1 cellular context compared by ENCODE assay signal in genomic region chr10:7895699-7896090, GRCh38.
TF ChIP-seq lines count a peak whose summit lies in the region.

No MANE protein-coding gene starts in this region.

TF ChIP-seq in K562, 482 proteins besides CTCF, POLR2A, EP300 and RAD21 (continued from another document and continues in another):
- TF ChIP-seq JUND (IDR thresholded peaks at IDR 0.05; ENCODE audit: borderline replicate concordance, low read depth, low read length) (no peak), JUND (tag; IDR thresholded peaks at IDR 0.05; ENCODE audit: borderline replicate concordance, low read depth, low read length) (no peak), RAD51 (IDR thresholded peaks at IDR 0.05; ENCODE audit: borderline replicate concordance, low read depth) (peak; percentile 92), TFE3 (CRISPR knock-in tag; IDR thresholded peaks at IDR 0.05) (peak; percentile 97), ZFPM2 (CRISPR knock-in tag; IDR thresholded peaks at IDR 0.05) (no peak), TCFL5 (CRISPR knock-in tag; conservative IDR thresholded peaks at IDR 0.05) (no peak), IRF1 (CRISPR knock-in tag; IDR thresholded peaks at IDR 0.05; ENCODE audit: borderline replicate concordance) (no peak), CBFA2T2 (conservative IDR thresholded peaks at IDR 0.05) (peak; percentile 55; the same call in 1 of the 2 replicates), HNRNPK (IDR thresholded peaks at IDR 0.05; ENCODE audit: low read depth, low read length, poor library complexity, severe bottlenecking) (no peak), ARID1B (IDR thresholded peaks at IDR 0.05) (no peak), FOXJ2 (tag; IDR thresholded peaks at IDR 0.05) (no peak), MEIS2 (IDR thresholded peaks at IDR 0.05; ENCODE audit: partially characterized antibody) (no peak), DMBX1 (CRISPR knock-in tag; IDR thresholded peaks at IDR 0.05; ENCODE audit: borderline replicate concordance) (no peak), NFIC (IDR thresholded peaks at IDR 0.05) (no peak), LCOR (CRISPR knock-in tag; IDR thresholded peaks at IDR 0.05) (no peak), POLR2B (IDR thresholded peaks at IDR 0.05; ENCODE audit: low read depth, partially characterized antibody) (no peak), ZNF318 (IDR thresholded peaks at IDR 0.05; ENCODE audit: borderline replicate concordance in 1 of 2, low read depth in 1 of 2) (no peak), L3MBTL2 (IDR thresholded peaks at IDR 0.05) (peak; percentile 38; the same call in 1 of the 2 replicates), HNRNPLL (IDR thresholded peaks at IDR 0.05; ENCODE audit: low read depth, low read length, poor library complexity, severe bottlenecking) (peak; percentile 87), MGA (IDR thresholded peaks at IDR 0.05) (peak; percentile 43; the same call in 1 of the 2 replicates), MAFG (tag; conservative IDR thresholded peaks at IDR 0.05) (no peak), KLF6 (CRISPR knock-in tag; IDR thresholded peaks at IDR 0.05; ENCODE audit: borderline replicate concordance) (no peak), SMARCB1 (IDR thresholded peaks at IDR 0.05; ENCODE audit: insufficient read length, low read depth) (no peak), FOXO4 (CRISPR knock-in tag; IDR thresholded peaks at IDR 0.05) (no peak), HNRNPUL1 (IDR thresholded peaks at IDR 0.05; ENCODE audit: low read length) (no peak), ZNF766 (CRISPR knock-in tag; conservative IDR thresholded peaks at IDR 0.05) (no peak), USF2 (CRISPR knock-in tag; IDR thresholded peaks at IDR 0.05) (peak; percentile 85), ZFP36 (IDR thresholded peaks at IDR 0.05; ENCODE audit: low read depth, low read length, partially characterized antibody) (no peak), SAP30 (IDR thresholded peaks at IDR 0.05; ENCODE audit: borderline replicate concordance, insufficient read depth, low read depth, low read length, poor library complexity, severe bottlenecking) (no peak), NRF1 (conservative IDR thresholded peaks at IDR 0.05 in 1 of 2, IDR thresholded peaks at IDR 0.05 in 1 of 2) (peak in 1 of 2 experiments; percentile 23; a peak in 1 of 4 replicates), BRD4 (IDR thresholded peaks at IDR 0.05) (no peak)
